Comparison of ENCODE assay signal across 17 cellular contexts in the genomic region with DNA sequence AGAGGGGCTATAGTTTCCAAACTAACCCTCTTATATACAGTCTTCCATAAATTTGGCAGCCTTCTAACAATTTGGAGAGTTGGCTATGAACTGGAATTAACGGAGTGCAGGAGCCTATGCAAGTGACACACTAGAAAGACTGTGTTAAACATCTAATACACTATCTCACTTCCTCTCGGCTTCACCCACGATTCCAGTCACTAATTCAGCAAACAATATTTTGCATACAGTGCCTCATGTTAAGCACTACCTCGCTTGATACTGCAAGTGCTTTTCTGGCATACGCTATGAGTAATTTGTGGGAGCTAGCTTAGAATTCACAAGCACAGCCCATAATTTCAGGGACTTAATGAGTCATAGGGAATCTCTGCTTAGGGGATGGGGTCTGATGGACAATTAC.
DNase-seq lines count a peak whose midpoint lies in the region; ATAC-seq and TF ChIP-seq lines count a peak whose summit lies in the region.
"Had no signal": no experiment of that assay in that cellular context is flagged by ENCODE, and none has a peak within 500 bp of the region (broad histone marks: within the 10 kb centered on the region; RNA-seq: fewer than 3 reads in every experiment).

No MANE protein-coding gene starts in this region.

- H3K27ac Mint-ChIP-seq in stimulated activated effector memory CD8-positive, alpha-beta T cell treated with anti-CD3 and anti-CD28 coated beads, Interleukin-12 subunit alpha, Interleukin-12 subunit beta, amount 100 ng/mL, for 72 hours = no peak overlapping the region
- H3K27ac Mint-ChIP-seq: brain had no signal

- no peak overlapping the region for H3K27ac ChIP-seq in PC-9
- H3K27ac ChIP-seq: pancreas, spleen had no signal

- no peak overlapping the region for H3K4me3 ChIP-seq in PC-9
- H3K4me3 ChIP-seq: pancreas, spleen had no signal

- DNase-seq in ELR (ENCODE audit: low read depth) (peak; percentile 29), NAMALWA (ENCODE audit: low spot score) (no peak), PC-9 (no peak), DMS 273 (lab: John Stamatoyannopoulos, UW; ENCODE audit: unreplicated experiment) (no peak)
- no peak for DNase-seq in stimulated activated effector memory CD8-positive, alpha-beta T cell treated with anti-CD3 and anti-CD28 coated beads, Interleukin-12 subunit alpha, Interleukin-12 subunit beta, amount 100 ng/mL, for 72 hours (ENCODE audit: low spot score in 2 of 2)
- DNase-seq: activated CD4-positive, alpha-beta T cell treated with anti-CD3 and anti-CD28 coated beads, Interleukin-2, amount 50 U/mL, for 4 hours; activated effector memory CD4-positive, alpha-beta T cell treated with Interleukin-2 at 50 U/mL for 16 hours; islet precursor cell; Kasumi-1; NCI-H187 treated with DMSO at 0.1 percent for 48 hours; NCI-H774; pancreas; spleen had no signal

- TF ChIP-seq CTCF in PC-9 (conservative IDR thresholded peaks at IDR 0.05) = no peak

- CTCF ChIA-PET in PC-9 (lab: Charles Lee) = no interaction called here

- H3K36me3 Mint-ChIP-seq in stimulated activated effector memory CD8-positive, alpha-beta T cell treated with anti-CD3 and anti-CD28 coated beads, Interleukin-12 subunit alpha, Interleukin-12 subunit beta, amount 100 ng/mL, for 72 hours = peaks cover 11% of the 10 kb centered on the region
- H3K36me3 Mint-ChIP-seq: brain had no signal

- BruUV-seq in PC-9 (replicated peaks; lab: Mats Ljungman, UMichigan) = no TSS peak

- H3K36me3 ChIP-seq in PC-9 (ENCODE audit: low read depth) = no peaks in the 10 kb centered on the region
- H3K36me3 ChIP-seq: pancreas, spleen had no signal

- no peaks in the 10 kb centered on the region for H3F3A ChIP-seq in PC-9 (ENCODE audit: insufficient read depth, low read depth)

- H3K4me1 Mint-ChIP-seq in stimulated activated effector memory CD8-positive, alpha-beta T cell treated with anti-CD3 and anti-CD28 coated beads, Interleukin-12 subunit alpha, Interleukin-12 subunit beta, amount 100 ng/mL, for 72 hours = peaks cover 8% of the 10 kb centered on the region

- H3K79me2 ChIP-seq in PC-9 (ENCODE audit: low read depth) = no peaks in the 10 kb centered on the region

- no peaks in the 10 kb centered on the region for H3K27me3 ChIP-seq in PC-9 (ENCODE audit: insufficient read depth, low read depth)
- H3K27me3 ChIP-seq: pancreas, spleen had no signal

- no peaks in the 10 kb centered on the region for H3K4me1 ChIP-seq in PC-9 (replicated peaks; ENCODE audit: insufficient read depth)
- H3K4me1 ChIP-seq: pancreas, spleen had no signal

- intact Hi-C loops in PC-9 (cut with micrococcal nuclease; ENCODE audit: unreplicated experiment) = no loop called here

- no peaks in the 10 kb centered on the region for H4K20me1 ChIP-seq in PC-9 (ENCODE audit: insufficient read depth)

- no peak overlapping the region for H3K4me3 Mint-ChIP-seq in stimulated activated effector memory CD8-positive, alpha-beta T cell treated with anti-CD3 and anti-CD28 coated beads, Interleukin-12 subunit alpha, Interleukin-12 subunit beta, amount 100 ng/mL, for 72 hours
- H3K4me3 Mint-ChIP-seq: brain had no signal

- ATAC-seq in GM19328 (IDR thresholded peaks at IDR 0.05; ENCODE audit: unreplicated experiment) (peak; percentile 90), HG02678 (IDR thresholded peaks at IDR 0.05; ENCODE audit: unreplicated experiment) (peak; percentile 45), HG03378 (IDR thresholded peaks at IDR 0.05; ENCODE audit: unreplicated experiment) (peak; percentile 73)
- no peak for ATAC-seq in stimulated activated effector memory CD8-positive, alpha-beta T cell treated with anti-CD3 and anti-CD28 coated beads, Interleukin-12 subunit alpha, Interleukin-12 subunit beta, amount 100 ng/mL, for 72 hours
- ATAC-seq: pancreas had no signal

- POLR2A ChIA-PET in PC-9 (lab: Charles Lee; ENCODE audit: unreplicated experiment) = no interaction called here

- no peaks in the 10 kb centered on the region for H3K9me3 ChIP-seq in PC-9 (ENCODE audit: insufficient read depth, low read depth)
- H3K9me3 ChIP-seq: pancreas had no signal

- no peak overlapping the region for H2AFZ ChIP-seq in PC-9

- H3K9me2 ChIP-seq in PC-9 (ENCODE audit: insufficient read depth) = no peaks in the 10 kb centered on the region

- H3K9me3 Mint-ChIP-seq in stimulated activated effector memory CD8-positive, alpha-beta T cell treated with anti-CD3 and anti-CD28 coated beads, Interleukin-12 subunit alpha, Interleukin-12 subunit beta, amount 100 ng/mL, for 72 hours = peaks cover 8% of the 10 kb centered on the region

- H3K4me2 ChIP-seq in PC-9 = no peak overlapping the region
